In genomic region chr13:23608138-23608537, GRCh38 we compare ENCODE assay signal across 27 cellular contexts. TPM values are rescaled to one million over a fixed set of nuclear protein-coding genes. Genes with fewer than 3 reads are reported as not detected.
A peak's percentile ranks its signal among the peaks of the same experiment; 100 is the strongest.
DNase-seq lines count a peak whose midpoint lies in the region; ATAC-seq, FAIRE-seq and TF ChIP-seq lines count a peak whose summit lies in the region.
"Had no signal": no experiment of that assay in that cellular context is flagged by ENCODE, and none has a peak within 500 bp of the region (broad histone marks: within the 10 kb centered on the region; RNA-seq: fewer than 3 reads in every experiment).

No MANE protein-coding gene starts in this region.

- peaks cover 13% of the 10 kb centered on the region for H3K36me3 Mint-ChIP-seq in astrocyte (ENCODE audit: low read depth, unreplicated experiment)
- H3K36me3 Mint-ChIP-seq: activated naive CD8-positive, alpha-beta T cell; naive thymus-derived CD8-positive, alpha-beta T cell; stimulated activated naive B cell treated with anti-CD40 and anti-IgM and Interleukin-4, amounts not matched to agents 10 μg/mL and 1 μg/mL and 100 μg/mL, for 72 hours had no signal

- H3K4me3 ChIP-seq in HEK293 (ENCODE audit: low read depth, low read length) (no peak overlapping the region), astrocyte (ENCODE audit: insufficient read depth, low read depth, low read length) (no peak overlapping the region), keratinocyte (ENCODE audit: control insufficient read depth in 2 of 3, extremely low read depth in 1 of 3, insufficient read depth in 2 of 3, low read depth in 1 of 3, low read length in 3 of 3) (no peak overlapping the region), stomach (no peak overlapping the region)
- H3K4me3 ChIP-seq: lung, skin epidermis had no signal

- TF ChIP-seq EP300 in stomach (IDR thresholded peaks at IDR 0.05) = no peak

- TF ChIP-seq POLR2A in stomach (IDR thresholded peaks at IDR 0.05) = no peak

- DNase-seq in astrocyte (ENCODE audit: low read depth) (no peak), keratinocyte (ENCODE audit: low read depth, low spot score) (no peak), stomach (no peak), activated T-cell treated with anti-CD3 and anti-CD28 coated beads for 4 hours (no peak)
- DNase-seq: activated CD4-positive, alpha-beta T cell treated with anti-CD3 and anti-CD28 coated beads for 4 hours; activated CD8-positive, alpha-beta T cell treated with anti-CD3 and anti-CD28 coated beads, Interleukin-2, amount 10 ng/mL, durations not matched to agents 7 days and 5 days; activated effector memory CD4-positive, alpha-beta T cell treated with Interleukin-2 at 50 U/mL for 16 hours; HCEC 1CT; islet precursor cell; naive thymus-derived CD8-positive, alpha-beta T cell; NCI-H1048; NCI-H1694 treated with DMSO at 0.1 percent for 48 hours; NCI-H446 treated with DMSO at 0.1 percent for 48 hours; NCI-H774; stimulated activated naive B cell treated with anti-CD40 and anti-IgM and Interleukin-4, amounts not matched to agents 10 μg/mL and 1 μg/mL and 100 μg/mL, for 72 hours; T-helper 2 cell had no signal

- CTCF ChIA-PET in HEK293 (lab: Yijun Ruan, JAX) = no interaction called here

- POLR2A ChIA-PET in HEK293 (lab: Yijun Ruan, JAX) = no interaction called here

- H3K79me2 ChIP-seq in astrocyte (ENCODE audit: insufficient read depth, low read length) = no peaks in the 10 kb centered on the region
- H3K79me2 ChIP-seq in keratinocyte (ENCODE audit: control insufficient read depth, insufficient read depth, low read length) = no peaks in the 10 kb centered on the region

- H3K4me2 ChIP-seq in astrocyte (ENCODE audit: low read length) = no peak overlapping the region
- peak overlapping the region; percentile 80 for H3K4me2 ChIP-seq in keratinocyte (ENCODE audit: control insufficient read depth, extremely low read depth, insufficient read depth, low read depth, low read length)

- intact Hi-C loops in stomach (cut with DNase I; ENCODE audit: low total_unique reads) = no loop called here

- dilution Hi-C loops in keratinocyte (cut with MboI; ENCODE audit: extremely low pct_ligation_motif_present, low sequenced_read_pairs) = no loop called here

- H4K20me1 ChIP-seq in astrocyte (ENCODE audit: insufficient read depth, low read length) (no peaks in the 10 kb centered on the region), keratinocyte (ENCODE audit: control insufficient read depth, extremely low read depth, insufficient read depth, low read length) (no peaks in the 10 kb centered on the region)

- no peaks in the 10 kb centered on the region for H3K9me3 Mint-ChIP-seq in astrocyte (ENCODE audit: unreplicated experiment)
- H3K9me3 Mint-ChIP-seq: naive thymus-derived CD8-positive, alpha-beta T cell; stimulated activated naive B cell treated with anti-CD40 and anti-IgM and Interleukin-4, amounts not matched to agents 10 μg/mL and 1 μg/mL and 100 μg/mL, for 72 hours had no signal

- WGBS in stomach, 5 donors = 38 to 62% (median 51%) methylated on average over 3 of the region's 3 CpGs

- H3K27ac ChIP-seq in HEK293 (ENCODE audit: extremely low read depth, low read depth, low read length) = no peak overlapping the region
- no peak overlapping the region for H3K27ac ChIP-seq in astrocyte (ENCODE audit: low read depth, low read length)
- no peak overlapping the region for H3K27ac ChIP-seq in keratinocyte (ENCODE audit: control insufficient read depth, insufficient read depth, low read length)
- H3K27ac ChIP-seq in stomach = peak overlapping the region in 3 of 5 donors; percentile 25 to 55 (median 50)
- H3K27ac ChIP-seq: thoracic aorta had no signal

- H3K9ac ChIP-seq in astrocyte (ENCODE audit: low read length) = no peak overlapping the region
- H3K9ac ChIP-seq in keratinocyte (ENCODE audit: control insufficient read depth, extremely low read depth, insufficient read depth, low read length) = no peak overlapping the region

- no peaks in the 10 kb centered on the region for H3K27me3 ChIP-seq in astrocyte (ENCODE audit: insufficient read depth, low read length)
- no peaks in the 10 kb centered on the region for H3K27me3 ChIP-seq in keratinocyte (ENCODE audit: control insufficient read depth, extremely low read depth, insufficient read depth, low read length)
- H3K27me3 ChIP-seq in stomach = no peaks in the 10 kb centered on the region
- H3K27me3 ChIP-seq: BE2C had no signal

- H3K36me3 ChIP-seq in HEK293 (ENCODE audit: control insufficient read depth in 2 of 2, insufficient read depth in 1 of 2, low read length in 2 of 2) (no peaks in the 10 kb centered on the region), astrocyte (ENCODE audit: insufficient read depth, low read length) (peaks cover 2% of the 10 kb centered on the region), keratinocyte (ENCODE audit: control insufficient read depth in 2 of 2, extremely low read depth in 1 of 2, insufficient read depth in 2 of 2, low read length in 2 of 2) (no peaks in the 10 kb centered on the region), stomach (no peaks in the 10 kb centered on the region)
- H3K36me3 ChIP-seq: BE2C, thoracic aorta had no signal

- H2AFZ ChIP-seq in astrocyte (ENCODE audit: low read depth, low read length) = peak overlapping the region; percentile 28
- H2AFZ ChIP-seq in keratinocyte (ENCODE audit: control insufficient read depth, low read length) = peak overlapping the region; percentile 35

- no peaks in the 10 kb centered on the region for H3K27me3 Mint-ChIP-seq in astrocyte (ENCODE audit: low read depth, unreplicated experiment)

- H3K9me3 ChIP-seq in HEK293 (ENCODE audit: control insufficient read depth, insufficient read depth, low read depth, low read length) (no peaks in the 10 kb centered on the region), astrocyte (ENCODE audit: insufficient read depth, low read depth, low read length) (no peaks in the 10 kb centered on the region), keratinocyte (ENCODE audit: control insufficient read depth, low read depth, low read length) (no peaks in the 10 kb centered on the region), stomach (no peaks in the 10 kb centered on the region)
- H3K9me3 ChIP-seq: BE2C, thoracic aorta had no signal

- ATAC-seq in activated CD4-positive, CD25-positive, alpha-beta regulatory T cell treated with anti-CD3 and anti-CD28 coated beads, Interleukin-2, amount 50 U/mL, for 24 hours = no peak
- no peak for ATAC-seq in HG03108 (IDR thresholded peaks at IDR 0.05; ENCODE audit: unreplicated experiment)
- ATAC-seq: activated CD8-positive, alpha-beta T cell treated with anti-CD3 and anti-CD28 coated beads, Interleukin-2, amount 10 ng/mL, durations not matched to agents 7 days and 5 days; naive thymus-derived CD8-positive, alpha-beta T cell; Panc1 had no signal

- peaks cover 16% of the 10 kb centered on the region for H3K4me1 Mint-ChIP-seq in astrocyte (ENCODE audit: low read depth, unreplicated experiment)

- FAIRE-seq in astrocyte (lab: Jason Lieb, UNC) (no peak), keratinocyte (lab: Jason Lieb, UNC) (no peak)
- FAIRE-seq: colon, urothelium cell line had no signal

- TF ChIP-seq CTCF in HEK293 (tag by site-specific recombination; IDR thresholded peaks at IDR 0.05) (no peak), astrocyte (IDR thresholded peaks at IDR 0.05; ENCODE audit: insufficient read depth, low read depth, low read length) (no peak), keratinocyte (optimal IDR thresholded peaks at IDR 0.05 in 1 of 3, IDR thresholded peaks at IDR 0.05 in 1 of 3, conservative IDR thresholded peaks at IDR 0.05 in 1 of 3; ENCODE audit: extremely low read depth in 1 of 3, insufficient read depth in 2 of 3, low read length in 3 of 3) (no peak), stomach (IDR thresholded peaks at IDR 0.05) (no peak)

- no peak overlapping the region for H3K4me3 Mint-ChIP-seq in astrocyte (ENCODE audit: unreplicated experiment)
- H3K4me3 Mint-ChIP-seq: activated CD8-positive, alpha-beta T cell treated with anti-CD3 and anti-CD28 coated beads, Interleukin-2, amount 10 ng/mL, durations not matched to agents 7 days and 5 days; activated naive CD8-positive, alpha-beta T cell had no signal

- no peak overlapping the region for H3K27ac Mint-ChIP-seq in astrocyte (ENCODE audit: unreplicated experiment)
- H3K27ac Mint-ChIP-seq: activated CD8-positive, alpha-beta T cell treated with anti-CD3 and anti-CD28 coated beads, Interleukin-2, amount 10 ng/mL, durations not matched to agents 7 days and 5 days; activated naive CD8-positive, alpha-beta T cell; naive thymus-derived CD8-positive, alpha-beta T cell; stimulated activated naive B cell treated with anti-CD40 and anti-IgM and Interleukin-4, amounts not matched to agents 10 μg/mL and 1 μg/mL and 100 μg/mL, for 72 hours had no signal

- H3K4me1 ChIP-seq in HEK293 (ENCODE audit: control insufficient read depth, insufficient read depth, low read length) (peaks cover 17% of the 10 kb centered on the region), astrocyte (ENCODE audit: insufficient read depth, low read length) (peaks cover 30% of the 10 kb centered on the region), keratinocyte (ENCODE audit: control insufficient read depth, extremely low read depth, insufficient read depth, low read length) (peaks cover 19% of the 10 kb centered on the region), stomach (peaks cover 26 to 39% (median 33%) of the 10 kb centered on the region in 4 donors)

- H3K9me1 ChIP-seq in keratinocyte (ENCODE audit: control insufficient read depth, extremely low read depth, insufficient read depth, low read length) = no peaks in the 10 kb centered on the region

TF ChIP-seq in HEK293, 187 proteins besides CTCF, POLR2A, EP300 and RAD21:
- TF ChIP-seq ZNF423 (tag by site-specific recombination; IDR thresholded peaks at IDR 0.05) = no peak
- peak; percentile 95 for TF ChIP-seq ZNF664 (tag by site-specific recombination; IDR thresholded peaks at IDR 0.05)

RNA-seq across cellular contexts. Expression of gene TNFRSF19, which starts 37.9 kb away (rescaled TPM):
- 25.9 and 27.8 TPM in 2 replicates for total RNA-seq in astrocyte
- 1.1 to 1.8 TPM (median 1.2 TPM) in 3 replicates for polyA plus RNA-seq in keratinocyte
- polyA plus RNA-seq in keratinocyte (2011; ENCODE audit: low read depth) = 1.4 TPM
- polyA plus RNA-seq in keratinocyte (2011; cell fraction: cytosol; rRNA removed) = 0.38 and 0.69 TPM in 2 replicates
- 2.0 and 2.8 TPM in 2 replicates for polyA plus RNA-seq in keratinocyte (2011; cell fraction: nucleus; rRNA removed)
- 0.41 and 0.86 TPM in 2 replicates for polyA plus RNA-seq in keratinocyte (2012; ENCODE audit: low replicate concordance)
- 1.9 to 3.1 TPM (median 2.2 TPM) in 3 replicates for polyA minus RNA-seq in keratinocyte
- polyA minus RNA-seq in keratinocyte (2011; cell fraction: cytosol; rRNA and poly(A)+ RNA removed) = 0.58 TPM
- polyA minus RNA-seq in keratinocyte (2011; cell fraction: nucleus; rRNA and poly(A)+ RNA removed) = 2.5 and 3.3 TPM in 2 replicates
- total RNA-seq in stomach = 10 to 100 TPM in 1 of 5 donors, 1 to 10 TPM in 3, not detected in 1; 1.2 to 14.0 (median 2.8) TPM
- polyA plus RNA-seq in stomach = 1 to 10 TPM; 1.3 to 3.8 (median 2.7) TPM
- polyA plus RNA-seq: naive thymus-derived CD8-positive, alpha-beta T cell had no signal

Comparison
In these comparisons a context has a peak if more than half of its experiments do, and no peak if none do; other contexts are left out.
1. H3K27ac ChIP-seq: peak in stomach (3 of 5); none in HEK293 (single experiment), astrocyte (single experiment) and keratinocyte (single experiment).